19 cellular contexts compared by ENCODE assay signal in the genomic region with DNA sequence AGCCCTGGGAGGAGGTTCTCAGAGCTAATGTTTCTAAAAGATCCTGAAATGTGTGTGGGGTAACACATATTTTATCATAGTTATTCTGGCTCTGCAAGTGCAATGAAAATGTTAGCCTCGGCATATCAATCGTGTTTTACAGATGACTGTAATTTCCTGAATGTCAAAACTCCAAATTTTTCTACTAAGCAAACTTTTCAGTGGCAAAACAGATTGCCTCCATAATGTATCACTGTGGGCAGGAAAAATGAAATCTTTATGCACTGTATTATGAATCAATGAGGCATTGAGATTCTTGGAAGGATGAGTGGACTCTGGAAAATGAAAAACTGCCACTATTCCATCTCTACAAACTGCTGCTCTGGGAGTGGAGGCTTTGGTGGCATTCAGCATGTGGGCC.
DNase-seq lines count a peak whose midpoint lies in the region; ATAC-seq, FAIRE-seq and TF ChIP-seq lines count a peak whose summit lies in the region.
"Had no signal": no experiment of that assay in that cellular context is flagged by ENCODE, and none has a peak within 500 bp of the region (broad histone marks: within the 10 kb centered on the region; RNA-seq: fewer than 3 reads in every experiment).

No MANE protein-coding gene starts in this region.

- no peaks in the 10 kb centered on the region for H3K4me1 ChIP-seq in kidney (ENCODE audit: control insufficient read depth in 1 of 2, insufficient read depth in 1 of 2, low read depth in 1 of 2, low read length in 2 of 2)

- ATAC-seq in HG03045 (IDR thresholded peaks at IDR 0.05; ENCODE audit: unreplicated experiment): no peak
- no peak for ATAC-seq in WTC11
- ATAC-seq: SK-N-SH treated with all-trans-retinoic acid at 6 μM for 48 hours had no signal

- no peaks in the 10 kb centered on the region for H3K36me3 ChIP-seq in kidney (ENCODE audit: control insufficient read depth in 1 of 2, insufficient read depth in 2 of 2, low read length in 2 of 2)

- peaks cover 4% of the 10 kb centered on the region for H3K27me3 Mint-ChIP-seq in WTC11 (ENCODE audit: low read depth)

- H3K9ac ChIP-seq in kidney (ENCODE audit: low read length in 2 of 2): no peak overlapping the region

- no peak overlapping the region for H3K4me3 ChIP-seq in kidney (ENCODE audit: low read length in 2 of 2)

- intact Hi-C loops in kidney (cut with DNase I): no loop called here

- peaks cover 19% of the 10 kb centered on the region for H3K4me1 Mint-ChIP-seq in WTC11

- H3K4me3 Mint-ChIP-seq in WTC11: no peak overlapping the region

- DNase-seq in EL (peak; percentile 35), NCI-H226 (peak; percentile 15), fibroblast of gingiva (ENCODE audit: low read depth) (peak; percentile 1), stromal cell of bone marrow (ENCODE audit: low read depth) (peak; percentile 45), NAMALWA (ENCODE audit: low spot score) (no peak), kidney (no peak), WTC11 (ENCODE audit: low spot score) (no peak)
- DNase-seq: GOT3, Kasumi-1, MM.1S, NCI-H1105, NCI-H1694, NCI-H2107, NCI-H345, NCI-H526 treated with DMSO at 0.1 percent for 48 hours, SHP77, T-helper 1 cell had no signal

- H3K9me3 ChIP-seq in kidney (ENCODE audit: control insufficient read depth in 1 of 2, low read length in 2 of 2): no peaks in the 10 kb centered on the region

- no peak for FAIRE-seq in kidney (lab: Jason Lieb, UNC)

- no peak overlapping the region for H3K27ac ChIP-seq in kidney (ENCODE audit: low read depth in 2 of 2, low read length in 2 of 2)

- CTCF ChIA-PET in WTC11 (lab: Charles Lee): no interaction called here

- peaks cover 9% of the 10 kb centered on the region for H3K9me3 Mint-ChIP-seq in WTC11

- no peak overlapping the region for H3K27ac Mint-ChIP-seq in WTC11

- TF ChIP-seq CTCF in kidney (IDR thresholded peaks at IDR 0.05; ENCODE audit: borderline replicate concordance, extremely low read depth, insufficient read depth) (no peak), WTC11 (IDR thresholded peaks at IDR 0.05) (no peak)

- peaks cover 3% of the 10 kb centered on the region; the same call in 1 of the 2 replicates for H3K36me3 Mint-ChIP-seq in WTC11

- POLR2A ChIA-PET in WTC11 (lab: Charles Lee): no interaction called here

TF ChIP-seq in WTC11, 78 proteins besides CTCF, POLR2A, EP300 and RAD21:
- TF ChIP-seq ZNF219 (CRISPR knock-in tag; IDR thresholded peaks at IDR 0.05; ENCODE audit: borderline replicate concordance): no peak
- TF ChIP-seq, protein P1, sequence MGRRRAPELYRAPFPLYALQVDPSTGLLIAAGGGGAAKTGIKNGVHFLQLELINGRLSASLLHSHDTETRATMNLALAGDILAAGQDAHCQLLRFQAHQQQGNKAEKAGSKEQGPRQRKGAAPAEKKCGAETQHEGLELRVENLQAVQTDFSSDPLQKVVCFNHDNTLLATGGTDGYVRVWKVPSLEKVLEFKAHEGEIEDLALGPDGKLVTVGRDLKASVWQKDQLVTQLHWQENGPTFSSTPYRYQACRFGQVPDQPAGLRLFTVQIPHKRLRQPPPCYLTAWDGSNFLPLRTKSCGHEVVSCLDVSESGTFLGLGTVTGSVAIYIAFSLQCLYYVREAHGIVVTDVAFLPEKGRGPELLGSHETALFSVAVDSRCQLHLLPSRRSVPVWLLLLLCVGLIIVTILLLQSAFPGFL (CRISPR knock-in tag; IDR thresholded peaks at IDR 0.05; ENCODE audit: borderline replicate concordance): no peak
- TF ChIP-seq RELA (CRISPR knock-in tag; IDR thresholded peaks at IDR 0.05; ENCODE audit: borderline replicate concordance): no peak
- TF ChIP-seq EMX1 (CRISPR knock-in tag; IDR thresholded peaks at IDR 0.05): no peak
- no peak for TF ChIP-seq HMGA2 (CRISPR knock-in tag; IDR thresholded peaks at IDR 0.05)
- TF ChIP-seq, protein P2, sequence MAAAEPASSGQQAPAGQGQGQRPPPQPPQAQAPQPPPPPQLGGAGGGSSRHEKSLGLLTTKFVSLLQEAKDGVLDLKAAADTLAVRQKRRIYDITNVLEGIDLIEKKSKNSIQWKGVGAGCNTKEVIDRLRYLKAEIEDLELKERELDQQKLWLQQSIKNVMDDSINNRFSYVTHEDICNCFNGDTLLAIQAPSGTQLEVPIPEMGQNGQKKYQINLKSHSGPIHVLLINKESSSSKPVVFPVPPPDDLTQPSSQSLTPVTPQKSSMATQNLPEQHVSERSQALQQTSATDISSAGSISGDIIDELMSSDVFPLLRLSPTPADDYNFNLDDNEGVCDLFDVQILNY (CRISPR knock-in tag; IDR thresholded peaks at IDR 0.05): no peak
- no peak for TF ChIP-seq ELF4 (CRISPR knock-in tag; IDR thresholded peaks at IDR 0.05; ENCODE audit: low read depth)
- TF ChIP-seq, protein P3, sequence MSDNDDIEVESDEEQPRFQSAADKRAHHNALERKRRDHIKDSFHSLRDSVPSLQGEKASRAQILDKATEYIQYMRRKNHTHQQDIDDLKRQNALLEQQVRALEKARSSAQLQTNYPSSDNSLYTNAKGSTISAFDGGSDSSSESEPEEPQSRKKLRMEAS (CRISPR knock-in tag; IDR thresholded peaks at IDR 0.05): no peak
- TF ChIP-seq PRRX2 (CRISPR knock-in tag; IDR thresholded peaks at IDR 0.05): no peak
- TF ChIP-seq, protein P4, sequence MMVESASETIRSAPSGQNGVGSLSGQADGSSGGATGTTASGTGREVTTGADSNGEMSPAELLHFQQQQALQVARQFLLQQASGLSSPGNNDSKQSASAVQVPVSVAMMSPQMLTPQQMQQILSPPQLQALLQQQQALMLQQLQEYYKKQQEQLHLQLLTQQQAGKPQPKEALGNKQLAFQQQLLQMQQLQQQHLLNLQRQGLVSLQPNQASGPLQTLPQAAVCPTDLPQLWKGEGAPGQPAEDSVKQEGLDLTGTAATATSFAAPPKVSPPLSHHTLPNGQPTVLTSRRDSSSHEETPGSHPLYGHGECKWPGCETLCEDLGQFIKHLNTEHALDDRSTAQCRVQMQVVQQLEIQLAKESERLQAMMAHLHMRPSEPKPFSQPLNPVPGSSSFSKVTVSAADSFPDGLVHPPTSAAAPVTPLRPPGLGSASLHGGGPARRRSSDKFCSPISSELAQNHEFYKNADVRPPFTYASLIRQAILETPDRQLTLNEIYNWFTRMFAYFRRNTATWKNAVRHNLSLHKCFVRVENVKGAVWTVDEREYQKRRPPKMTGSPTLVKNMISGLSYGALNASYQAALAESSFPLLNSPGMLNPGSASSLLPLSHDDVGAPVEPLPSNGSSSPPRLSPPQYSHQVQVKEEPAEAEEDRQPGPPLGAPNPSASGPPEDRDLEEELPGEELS (CRISPR knock-in tag; IDR thresholded peaks at IDR 0.05): no peak
- no peak for TF ChIP-seq GTF2I (CRISPR knock-in tag; conservative IDR thresholded peaks at IDR 0.05)

Comparison
In these comparisons a context has a peak if more than half of its experiments do, and no peak if none do; other contexts are left out.
1. DNase-seq: peak in EL (single experiment), NCI-H226 (single experiment), fibroblast of gingiva (single experiment) and stromal cell of bone marrow (single experiment); none in NAMALWA (single experiment), kidney (single experiment) and WTC11 (single experiment).